In genomic region chr5:112737088-112737471, GRCh38 we compare ENCODE assay signal across 9 cellular contexts. TPM values are rescaled to one million over a fixed set of nuclear protein-coding genes. Genes with fewer than 3 reads are reported as not detected.
DNase-seq lines count a peak whose midpoint lies in the region; ATAC-seq, FAIRE-seq and TF ChIP-seq lines count a peak whose summit lies in the region.
"Had no signal": no experiment of that assay in that cellular context is flagged by ENCODE, and none has a peak within 500 bp of the region (broad histone marks: within the 10 kb centered on the region; RNA-seq: fewer than 3 reads in every experiment).

No MANE protein-coding gene starts in this region.

- peaks cover 11% of the 10 kb centered on the region for H3K36me3 Mint-ChIP-seq in Calu3 (ENCODE audit: insufficient read depth, unreplicated experiment)
- H3K36me3 Mint-ChIP-seq in HFFc6 (ENCODE audit: low read depth): peaks cover 4% of the 10 kb centered on the region
- no peaks in the 10 kb centered on the region for H3K36me3 Mint-ChIP-seq in activated T-helper 2 cell treated with anti-CD3 and anti-CD28 coated beads, Interferon-gamma antibody, Interleukin-2, Interleukin-4, amounts not matched to agents 10 μg/mL and 5 μg/mL and 100 μg/mL, durations not matched to agents 14 hours and 24 hours and 36 hours (ENCODE audit: low read depth)

- no peaks in the 10 kb centered on the region for H3K9me1 ChIP-seq in keratinocyte (ENCODE audit: control insufficient read depth, extremely low read depth, insufficient read depth, low read length)

- peaks cover 27% of the 10 kb centered on the region for H3K79me2 ChIP-seq in keratinocyte (ENCODE audit: control insufficient read depth, insufficient read depth, low read length)

- no TSS peak for BruUV-seq in Calu3 (replicated peaks; lab: Mats Ljungman, UMichigan)

- H3K27me3 Mint-ChIP-seq in Calu3 (ENCODE audit: unreplicated experiment): no peaks in the 10 kb centered on the region
- no peaks in the 10 kb centered on the region; the same call in 1 of the 2 replicates for H3K27me3 Mint-ChIP-seq in HFFc6 (ENCODE audit: insufficient read depth)
- H3K27me3 Mint-ChIP-seq in activated T-helper 2 cell treated with anti-CD3 and anti-CD28 coated beads, Interferon-gamma antibody, Interleukin-2, Interleukin-4, amounts not matched to agents 10 μg/mL and 5 μg/mL and 100 μg/mL, durations not matched to agents 14 hours and 24 hours and 36 hours (ENCODE audit: low read depth): peaks cover 2% of the 10 kb centered on the region

- H3K36me3 ChIP-seq in keratinocyte (ENCODE audit: control insufficient read depth in 2 of 2, extremely low read depth in 1 of 2, insufficient read depth in 2 of 2, low read length in 2 of 2) (no peaks in the 10 kb centered on the region), tibial artery (no peaks in the 10 kb centered on the region)

- peak overlapping the region; percentile 83 for H3K9ac ChIP-seq in keratinocyte (ENCODE audit: control insufficient read depth, extremely low read depth, insufficient read depth, low read length)
- H3K9ac ChIP-seq: KMS-11 had no signal

- H3K27ac ChIP-seq in keratinocyte (ENCODE audit: control insufficient read depth, insufficient read depth, low read length) (peak overlapping the region; percentile 67), tibial artery (peak overlapping the region; percentile 62 to 72)
- H3K27ac ChIP-seq: KMS-11 had no signal

- peaks cover 13% of the 10 kb centered on the region for H3K4me1 ChIP-seq in keratinocyte (ENCODE audit: control insufficient read depth, extremely low read depth, insufficient read depth, low read length)
- H3K4me1 ChIP-seq in tibial artery: peaks cover 0 to 38% (median 3%) of the 10 kb centered on the region in 4 donors

- TF ChIP-seq CTCF in Calu3 (IDR thresholded peaks at IDR 0.05; ENCODE audit: unreplicated experiment) (no peak), HFFc6 (IDR thresholded peaks at IDR 0.05) (no peak), keratinocyte (optimal IDR thresholded peaks at IDR 0.05 in 1 of 3, IDR thresholded peaks at IDR 0.05 in 1 of 3, conservative IDR thresholded peaks at IDR 0.05 in 1 of 3; ENCODE audit: extremely low read depth in 1 of 3, insufficient read depth in 2 of 3, low read length in 3 of 3) (no peak), tibial artery (IDR thresholded peaks at IDR 0.05) (no peak)

- H3K4me2 ChIP-seq in keratinocyte (ENCODE audit: control insufficient read depth, extremely low read depth, insufficient read depth, low read depth, low read length): peak overlapping the region; percentile 98
- H3K4me2 ChIP-seq: KMS-11 had no signal

- ATAC-seq in GM21390 (IDR thresholded peaks at IDR 0.05; ENCODE audit: unreplicated experiment): no peak

- H3K4me3 Mint-ChIP-seq in Calu3 (ENCODE audit: low read depth, unreplicated experiment) (peak overlapping the region; percentile 95), HFFc6 (peak overlapping the region; percentile 92)
- H3K4me3 Mint-ChIP-seq in activated T-helper 2 cell treated with anti-CD3 and anti-CD28 coated beads, Interferon-gamma antibody, Interleukin-2, Interleukin-4, amounts not matched to agents 10 μg/mL and 5 μg/mL and 100 μg/mL, durations not matched to agents 14 hours and 24 hours and 36 hours (ENCODE audit: low read depth): peak overlapping the region; percentile 84

- H3K27me3 ChIP-seq in keratinocyte (ENCODE audit: control insufficient read depth, extremely low read depth, insufficient read depth, low read length): no peaks in the 10 kb centered on the region
- no peaks in the 10 kb centered on the region for H3K27me3 ChIP-seq in tibial artery

- peak overlapping the region; percentile 92 for H2AFZ ChIP-seq in keratinocyte (ENCODE audit: control insufficient read depth, low read length)

- H3K4me3 ChIP-seq in keratinocyte (ENCODE audit: control insufficient read depth in 2 of 3, extremely low read depth in 1 of 3, insufficient read depth in 2 of 3, low read depth in 1 of 3, low read length in 3 of 3): peak overlapping the region; percentile 54 to 94 (median 93)
- H3K4me3 ChIP-seq in tibial artery: peak overlapping the region; percentile 68 to 76

- intact Hi-C loops in Calu3 (cut with micrococcal nuclease; ENCODE audit: unreplicated experiment): no loop called here
- intact Hi-C loops in activated T-helper 2 cell treated with anti-CD3 and anti-CD28 coated beads, Interferon-gamma antibody, Interleukin-2, Interleukin-4, amounts not matched to agents 10 μg/mL and 5 μg/mL and 100 μg/mL, durations not matched to agents 14 hours and 24 hours and 36 hours (cut with micrococcal nuclease): loop anchor here (1.0 kb wide), 1 partner anchor 30 kb away; no protein-coding TSS in a partner anchor
- intact Hi-C loops in tibial artery (cut with DNase I; ENCODE audit: low total_unique reads): no loop called here

- H3K27ac Mint-ChIP-seq in Calu3 (ENCODE audit: unreplicated experiment): peak overlapping the region; percentile 78
- peak overlapping the region; percentile 98 for H3K27ac Mint-ChIP-seq in HFFc6
- H3K27ac Mint-ChIP-seq in activated T-helper 2 cell treated with anti-CD3 and anti-CD28 coated beads, Interferon-gamma antibody, Interleukin-2, Interleukin-4, amounts not matched to agents 10 μg/mL and 5 μg/mL and 100 μg/mL, durations not matched to agents 14 hours and 24 hours and 36 hours: no peak overlapping the region

- DNase-seq in Calu3: no peak
- DNase-seq in HFFc6: no peak
- no peak for DNase-seq in activated T-helper 2 cell treated with anti-CD3 and anti-CD28 coated beads, Interferon-gamma antibody, Interleukin-2, Interleukin-4, amounts not matched to agents 10 μg/mL and 5 μg/mL and 100 μg/mL, durations not matched to agents 14 hours and 24 hours and 36 hours (ENCODE audit: low spot score)
- DNase-seq in keratinocyte (ENCODE audit: low read depth, low spot score): no peak
- DNase-seq in tibial artery: no peak
- no peak for DNase-seq in NCI-H2081 treated with DMSO at 0.1 percent for 48 hours (lab: John Stamatoyannopoulos, UW)
- DNase-seq in NCI-H2107 treated with DMSO at 0.1 percent for 48 hours (lab: John Stamatoyannopoulos, UW; ENCODE audit: unreplicated experiment): no peak

- H3K9me3 Mint-ChIP-seq in Calu3 (ENCODE audit: low read depth, unreplicated experiment): no peaks in the 10 kb centered on the region
- no peaks in the 10 kb centered on the region for H3K9me3 Mint-ChIP-seq in HFFc6
- no peaks in the 10 kb centered on the region for H3K9me3 Mint-ChIP-seq in activated T-helper 2 cell treated with anti-CD3 and anti-CD28 coated beads, Interferon-gamma antibody, Interleukin-2, Interleukin-4, amounts not matched to agents 10 μg/mL and 5 μg/mL and 100 μg/mL, durations not matched to agents 14 hours and 24 hours and 36 hours

- FAIRE-seq in keratinocyte (lab: Jason Lieb, UNC): no peak

- dilution Hi-C loops in keratinocyte (cut with MboI; ENCODE audit: extremely low pct_ligation_motif_present, low sequenced_read_pairs): no loop called here

- H4K20me1 ChIP-seq in keratinocyte (ENCODE audit: control insufficient read depth, extremely low read depth, insufficient read depth, low read length): no peaks in the 10 kb centered on the region

- CTCF ChIA-PET in Calu3 (lab: Charles Lee): interaction anchor here (0.7 to 1.5 kb wide), 2 partner anchors 20 to 178 kb away, joined by 3 read pairs; no protein-coding TSS in a partner anchor

- H3K9me3 ChIP-seq in keratinocyte (ENCODE audit: control insufficient read depth, low read depth, low read length) (no peaks in the 10 kb centered on the region), tibial artery (no peaks in the 10 kb centered on the region)

- H3K4me1 Mint-ChIP-seq in Calu3 (ENCODE audit: low read depth, unreplicated experiment) (peaks cover 13% of the 10 kb centered on the region), HFFc6 (ENCODE audit: low read depth) (peaks cover 83% of the 10 kb centered on the region)
- peaks cover 10% of the 10 kb centered on the region for H3K4me1 Mint-ChIP-seq in activated T-helper 2 cell treated with anti-CD3 and anti-CD28 coated beads, Interferon-gamma antibody, Interleukin-2, Interleukin-4, amounts not matched to agents 10 μg/mL and 5 μg/mL and 100 μg/mL, durations not matched to agents 14 hours and 24 hours and 36 hours (ENCODE audit: low read depth)

RNA-seq across cellular contexts. Expression of gene APC, which starts 0.6 kb away (rescaled TPM):
- 44.7 and 47.6 TPM in 2 replicates for total RNA-seq in Calu3 (2022)
- 10 to 100 TPM; 51.9 to 69.2 (median 53.9) TPM for total RNA-seq in HFFc6 (2021; fragmentation: NEBNext Ultra II Directional; extraction: Animal tissue kit (Norgen Biotek cat#: 25700))
- total RNA-seq in activated T-helper 2 cell treated with anti-CD3 and anti-CD28 coated beads, Interferon-gamma antibody, Interleukin-2, Interleukin-4, amounts not matched to agents 10 μg/mL and 5 μg/mL and 100 μg/mL, durations not matched to agents 14 hours and 24 hours and 36 hours: 17.4 and 21.4 TPM in 2 replicates
- 13.2 to 16.5 TPM (median 15.7 TPM) in 3 replicates for polyA plus RNA-seq in keratinocyte
- polyA plus RNA-seq in keratinocyte (2011; ENCODE audit: low read depth): 10.0 TPM
- 5.4 and 8.7 TPM in 2 replicates for polyA plus RNA-seq in keratinocyte (2011; cell fraction: cytosol; rRNA removed)
- 21.7 and 25.4 TPM in 2 replicates for polyA plus RNA-seq in keratinocyte (2011; cell fraction: nucleus; rRNA removed)
- 7.4 and 14.0 TPM in 2 replicates for polyA plus RNA-seq in keratinocyte (2012; ENCODE audit: low replicate concordance)
- polyA minus RNA-seq in keratinocyte: 10.0 to 59.1 TPM (median 25.3 TPM) in 3 replicates
- 23.4 TPM for polyA minus RNA-seq in keratinocyte (2011; cell fraction: cytosol; rRNA and poly(A)+ RNA removed)
- polyA minus RNA-seq in keratinocyte (2011; cell fraction: nucleus; rRNA and poly(A)+ RNA removed): 105 and 143 TPM in 2 replicates
